16 cellular contexts compared by ENCODE assay signal in the genomic region with DNA sequence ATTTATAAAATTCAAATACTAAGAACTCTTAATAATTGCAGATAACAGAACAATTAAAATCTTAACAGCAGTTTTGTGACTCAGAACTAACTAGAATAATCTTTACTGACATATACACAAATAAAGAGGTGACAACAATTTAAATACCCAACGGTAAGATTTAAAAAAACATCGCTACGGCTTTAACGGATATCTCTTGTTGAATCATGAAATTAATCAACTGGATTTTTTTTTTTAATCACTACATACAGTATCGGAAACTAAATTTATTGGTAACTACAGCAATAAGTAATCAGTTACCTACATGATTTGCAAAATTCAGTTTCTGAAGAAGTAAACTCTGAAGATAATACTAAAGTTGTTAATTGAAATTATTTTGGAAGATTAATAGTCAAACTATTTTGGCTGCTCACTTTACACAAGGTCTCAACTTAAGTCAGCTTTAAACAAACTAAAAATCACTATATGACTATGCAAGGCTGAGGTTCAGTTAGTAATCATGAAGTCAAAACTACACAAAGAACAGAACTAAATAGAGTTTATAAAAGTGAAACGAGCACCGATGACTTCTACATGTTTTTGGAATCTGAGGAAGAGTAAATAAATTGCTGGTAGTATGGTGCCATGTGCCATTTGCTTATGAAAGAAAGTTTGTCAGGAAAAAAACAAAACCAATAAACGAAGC.
DNase-seq lines count a peak whose midpoint lies in the region; ATAC-seq lines count a peak whose summit lies in the region.
"Had no signal": no experiment of that assay in that cellular context is flagged by ENCODE, and none has a peak within 500 bp of the region (broad histone marks: within the 10 kb centered on the region; RNA-seq: fewer than 3 reads in every experiment).

No MANE protein-coding gene starts in this region.

- H3K27ac Mint-ChIP-seq in activated CD4-positive, alpha-beta T cell treated with anti-CD3 and anti-CD28 coated beads, Interleukin-2, amount 10 ng/mL, durations not matched to agents 24 days and 14 days, result peak overlapping the region; percentile 17
- H3K27ac Mint-ChIP-seq in activated naive CD8-positive, alpha-beta T cell, result peak overlapping the region; percentile 35
- H3K27ac Mint-ChIP-seq in activated naive CD8-positive, alpha-beta T cell treated with anti-CD3 and anti-CD28 coated beads for 36 hours, result no peak overlapping the region
- peak overlapping the region; percentile 61 for H3K27ac Mint-ChIP-seq in activated T-helper 1 cell treated with anti-CD3 and anti-CD28 coated beads, Interleukin-12 subunit alpha, Interleukin-12 subunit beta, Interleukin-2, Interleukin-4 antibody, amounts not matched to agents 30 ng/mL and 10 ng/mL and 1 ng/mL, durations not matched to agents 14 hours and 24 hours and 36 hours
- H3K27ac Mint-ChIP-seq in stimulated activated effector memory CD8-positive, alpha-beta T cell treated with anti-CD3 and anti-CD28 coated beads, Interleukin-12 subunit alpha, Interleukin-12 subunit beta, amount 100 ng/mL, for 72 hours, result peak overlapping the region; percentile 52
- H3K27ac Mint-ChIP-seq: CD8-positive, alpha-beta T cell had no signal

- DNase-seq in activated CD4-positive, alpha-beta T cell treated with anti-CD3 and anti-CD28 coated beads, Interleukin-2, amount 10 ng/mL, durations not matched to agents 24 days and 14 days, result peak; percentile 17
- no peak for DNase-seq in activated CD4-positive, alpha-beta T cell treated with anti-CD3 and anti-CD28 coated beads for 48 hours
- DNase-seq in activated naive CD8-positive, alpha-beta T cell treated with anti-CD3 and anti-CD28 coated beads for 36 hours, result no peak
- no peak for DNase-seq in activated T-helper 1 cell treated with anti-CD3 and anti-CD28 coated beads, Interleukin-12 subunit alpha, Interleukin-12 subunit beta, Interleukin-2, Interleukin-4 antibody, amounts not matched to agents 30 ng/mL and 10 ng/mL and 1 ng/mL, durations not matched to agents 14 hours and 24 hours and 36 hours (ENCODE audit: low spot score)
- DNase-seq in stimulated activated effector memory CD8-positive, alpha-beta T cell treated with anti-CD3 and anti-CD28 coated beads, Interleukin-12 subunit alpha, Interleukin-12 subunit beta, amount 100 ng/mL, for 72 hours (ENCODE audit: low spot score in 2 of 2), result no peak
- DNase-seq: CD8-positive, alpha-beta T cell; DMS79; NCI-H1048; NCI-H1436 treated with DMSO at 0.1 percent for 48 hours; NCI-H2081; NCI-H748 treated with DMSO at 0.1 percent for 48 hours; PC-3 had no signal

- no peaks in the 10 kb centered on the region for H3K9me3 Mint-ChIP-seq in activated CD4-positive, alpha-beta T cell treated with anti-CD3 and anti-CD28 coated beads, Interleukin-2, amount 10 ng/mL, durations not matched to agents 24 days and 14 days
- no peaks in the 10 kb centered on the region for H3K9me3 Mint-ChIP-seq in activated naive CD8-positive, alpha-beta T cell (ENCODE audit: low read depth)
- H3K9me3 Mint-ChIP-seq in activated naive CD8-positive, alpha-beta T cell treated with anti-CD3 and anti-CD28 coated beads for 36 hours, result no peaks in the 10 kb centered on the region
- no peaks in the 10 kb centered on the region for H3K9me3 Mint-ChIP-seq in activated T-helper 1 cell treated with anti-CD3 and anti-CD28 coated beads, Interleukin-12 subunit alpha, Interleukin-12 subunit beta, Interleukin-2, Interleukin-4 antibody, amounts not matched to agents 30 ng/mL and 10 ng/mL and 1 ng/mL, durations not matched to agents 14 hours and 24 hours and 36 hours
- H3K9me3 Mint-ChIP-seq in stimulated activated effector memory CD8-positive, alpha-beta T cell treated with anti-CD3 and anti-CD28 coated beads, Interleukin-12 subunit alpha, Interleukin-12 subunit beta, amount 100 ng/mL, for 72 hours, result no peaks in the 10 kb centered on the region
- H3K9me3 Mint-ChIP-seq: CD8-positive, alpha-beta T cell had no signal

- H3K36me3 Mint-ChIP-seq in activated CD4-positive, alpha-beta T cell treated with anti-CD3 and anti-CD28 coated beads, Interleukin-2, amount 10 ng/mL, durations not matched to agents 24 days and 14 days (ENCODE audit: low read depth), result peaks cover 30% of the 10 kb centered on the region
- peaks cover 24% of the 10 kb centered on the region for H3K36me3 Mint-ChIP-seq in activated naive CD8-positive, alpha-beta T cell
- H3K36me3 Mint-ChIP-seq in activated naive CD8-positive, alpha-beta T cell treated with anti-CD3 and anti-CD28 coated beads for 36 hours, result peaks cover 23% of the 10 kb centered on the region
- H3K36me3 Mint-ChIP-seq in activated T-helper 1 cell treated with anti-CD3 and anti-CD28 coated beads, Interleukin-12 subunit alpha, Interleukin-12 subunit beta, Interleukin-2, Interleukin-4 antibody, amounts not matched to agents 30 ng/mL and 10 ng/mL and 1 ng/mL, durations not matched to agents 14 hours and 24 hours and 36 hours (ENCODE audit: low read depth), result peaks cover 27% of the 10 kb centered on the region
- peaks cover 34% of the 10 kb centered on the region for H3K36me3 Mint-ChIP-seq in stimulated activated effector memory CD8-positive, alpha-beta T cell treated with anti-CD3 and anti-CD28 coated beads, Interleukin-12 subunit alpha, Interleukin-12 subunit beta, amount 100 ng/mL, for 72 hours

- H3K27me3 Mint-ChIP-seq in activated CD4-positive, alpha-beta T cell treated with anti-CD3 and anti-CD28 coated beads, Interleukin-2, amount 10 ng/mL, durations not matched to agents 24 days and 14 days, result no peaks in the 10 kb centered on the region
- no peaks in the 10 kb centered on the region for H3K27me3 Mint-ChIP-seq in activated naive CD8-positive, alpha-beta T cell
- no peaks in the 10 kb centered on the region for H3K27me3 Mint-ChIP-seq in activated naive CD8-positive, alpha-beta T cell treated with anti-CD3 and anti-CD28 coated beads for 36 hours
- H3K27me3 Mint-ChIP-seq in activated T-helper 1 cell treated with anti-CD3 and anti-CD28 coated beads, Interleukin-12 subunit alpha, Interleukin-12 subunit beta, Interleukin-2, Interleukin-4 antibody, amounts not matched to agents 30 ng/mL and 10 ng/mL and 1 ng/mL, durations not matched to agents 14 hours and 24 hours and 36 hours (ENCODE audit: insufficient read depth), result no peaks in the 10 kb centered on the region

- peaks cover 14% of the 10 kb centered on the region for H3K4me1 Mint-ChIP-seq in activated CD4-positive, alpha-beta T cell treated with anti-CD3 and anti-CD28 coated beads, Interleukin-2, amount 10 ng/mL, durations not matched to agents 24 days and 14 days
- peaks cover 13% of the 10 kb centered on the region for H3K4me1 Mint-ChIP-seq in activated naive CD8-positive, alpha-beta T cell (ENCODE audit: low read depth)
- H3K4me1 Mint-ChIP-seq in activated naive CD8-positive, alpha-beta T cell treated with anti-CD3 and anti-CD28 coated beads for 36 hours, result peaks cover 20% of the 10 kb centered on the region
- peaks cover 20% of the 10 kb centered on the region for H3K4me1 Mint-ChIP-seq in activated T-helper 1 cell treated with anti-CD3 and anti-CD28 coated beads, Interleukin-12 subunit alpha, Interleukin-12 subunit beta, Interleukin-2, Interleukin-4 antibody, amounts not matched to agents 30 ng/mL and 10 ng/mL and 1 ng/mL, durations not matched to agents 14 hours and 24 hours and 36 hours (ENCODE audit: low read depth)
- peaks cover 36% of the 10 kb centered on the region for H3K4me1 Mint-ChIP-seq in stimulated activated effector memory CD8-positive, alpha-beta T cell treated with anti-CD3 and anti-CD28 coated beads, Interleukin-12 subunit alpha, Interleukin-12 subunit beta, amount 100 ng/mL, for 72 hours

- peak; percentile 97 for ATAC-seq in stimulated activated effector memory CD8-positive, alpha-beta T cell treated with anti-CD3 and anti-CD28 coated beads, Interleukin-12 subunit alpha, Interleukin-12 subunit beta, amount 100 ng/mL, for 72 hours
- ATAC-seq in HG02642 (IDR thresholded peaks at IDR 0.05; ENCODE audit: poor library complexity, unreplicated experiment), result no peak
- no peak for ATAC-seq in GM19452 (IDR thresholded peaks at IDR 0.05; ENCODE audit: unreplicated experiment)
- ATAC-seq: CD8-positive, alpha-beta T cell; HepG2; PC-3 had no signal

- H3K4me3 Mint-ChIP-seq in activated CD4-positive, alpha-beta T cell treated with anti-CD3 and anti-CD28 coated beads, Interleukin-2, amount 10 ng/mL, durations not matched to agents 24 days and 14 days, result no peak overlapping the region
- H3K4me3 Mint-ChIP-seq in activated naive CD8-positive, alpha-beta T cell, result no peak overlapping the region
- H3K4me3 Mint-ChIP-seq in activated naive CD8-positive, alpha-beta T cell treated with anti-CD3 and anti-CD28 coated beads for 36 hours, result no peak overlapping the region
- no peak overlapping the region for H3K4me3 Mint-ChIP-seq in activated T-helper 1 cell treated with anti-CD3 and anti-CD28 coated beads, Interleukin-12 subunit alpha, Interleukin-12 subunit beta, Interleukin-2, Interleukin-4 antibody, amounts not matched to agents 30 ng/mL and 10 ng/mL and 1 ng/mL, durations not matched to agents 14 hours and 24 hours and 36 hours
- H3K4me3 Mint-ChIP-seq in stimulated activated effector memory CD8-positive, alpha-beta T cell treated with anti-CD3 and anti-CD28 coated beads, Interleukin-12 subunit alpha, Interleukin-12 subunit beta, amount 100 ng/mL, for 72 hours, result peak overlapping the region; percentile 20
- H3K4me3 Mint-ChIP-seq: CD8-positive, alpha-beta T cell had no signal

- intact Hi-C loops in activated CD4-positive, alpha-beta T cell treated with anti-CD3 and anti-CD28 coated beads, Interleukin-2, amount 10 ng/mL, durations not matched to agents 24 days and 14 days (cut with micrococcal nuclease), result loop anchor here (2.0 kb wide), 1 partner anchor 21 kb away; no protein-coding TSS in a partner anchor
- intact Hi-C loops in activated T-helper 1 cell treated with anti-CD3 and anti-CD28 coated beads, Interleukin-12 subunit alpha, Interleukin-12 subunit beta, Interleukin-2, Interleukin-4 antibody, amounts not matched to agents 30 ng/mL and 10 ng/mL and 1 ng/mL, durations not matched to agents 14 hours and 24 hours and 36 hours (cut with micrococcal nuclease), result loop anchor here (1.0 kb wide), 1 partner anchor 19 kb away; no protein-coding TSS in a partner anchor
